Comparison of ENCODE assay signal across 8 cellular contexts in genomic region chr6:73134588-73134987, GRCh38.
DNase-seq lines count a peak whose midpoint lies in the region; ATAC-seq and TF ChIP-seq lines count a peak whose summit lies in the region.

No MANE protein-coding gene starts in this region.

- no peak overlapping the region for H3K27ac ChIP-seq in PC-9

- CTCF ChIA-PET in activated CD4-positive, alpha-beta T cell treated with anti-CD3 and anti-CD28 coated beads for 36 hours (lab: Charles Lee) = interaction anchor here (0.6 to 1.1 kb wide), 8 partner anchors 9 to 723 kb away, joined by 3 to 4 read pairs (median 3); no protein-coding TSS in a partner anchor
- CTCF ChIA-PET in PC-9 (lab: Charles Lee) = no interaction called here

- H3K4me1 ChIP-seq in PC-9 (replicated peaks; ENCODE audit: insufficient read depth) = no peaks in the 10 kb centered on the region; the same call in 1 of the 2 replicates

- H2AFZ ChIP-seq in PC-9 = no peak overlapping the region

- DNase-seq in activated CD4-positive, alpha-beta T cell treated with anti-CD3 and anti-CD28 coated beads for 36 hours = peak; percentile 63
- DNase-seq in activated CD4-positive, alpha-beta T cell treated with anti-CD3 and anti-CD28 coated beads for 1 hour = no peak
- DNase-seq in PC-9 (no peak), fibroblast of villous mesenchyme (ENCODE audit: low read depth) (peak; percentile 22), retina (no peak)
- peak; percentile 18 to 26 for DNase-seq in stimulated activated CD8-positive, alpha-beta memory T cell treated with anti-CD3 and anti-CD28 coated beads, Interleukin-15, amount 100 ng/mL, for 48 hours (ENCODE audit: low read depth in 2 of 2)

- H3K79me2 ChIP-seq in PC-9 (ENCODE audit: low read depth) = no peaks in the 10 kb centered on the region

- H3K9me3 ChIP-seq in PC-9 (ENCODE audit: insufficient read depth, low read depth) = no peaks in the 10 kb centered on the region

- no peaks in the 10 kb centered on the region for H3K9me2 ChIP-seq in PC-9 (ENCODE audit: insufficient read depth)

- no TSS peak for BruUV-seq in PC-9 (replicated peaks; lab: Mats Ljungman, UMichigan)

- H4K20me1 ChIP-seq in PC-9 (ENCODE audit: insufficient read depth) = no peaks in the 10 kb centered on the region

- H3K27me3 Mint-ChIP-seq in activated CD4-positive, alpha-beta T cell treated with anti-CD3 and anti-CD28 coated beads for 36 hours = peaks cover 4% of the 10 kb centered on the region

- no peak overlapping the region for H3K4me2 ChIP-seq in PC-9

- POLR2A ChIA-PET in activated CD4-positive, alpha-beta T cell treated with anti-CD3 and anti-CD28 coated beads for 36 hours (lab: Charles Lee) = no interaction called here
- POLR2A ChIA-PET in PC-9 (lab: Charles Lee; ENCODE audit: unreplicated experiment) = no interaction called here

- no peak for ATAC-seq in activated CD4-positive, alpha-beta T cell treated with anti-CD3 and anti-CD28 coated beads for 36 hours
- ATAC-seq in GM21526 (IDR thresholded peaks at IDR 0.05; ENCODE audit: low FRiP score, unreplicated experiment) = no peak
- ATAC-seq in HG03139 (IDR thresholded peaks at IDR 0.05; ENCODE audit: unreplicated experiment) = no peak

- H3K27ac Mint-ChIP-seq in activated CD4-positive, alpha-beta T cell treated with anti-CD3 and anti-CD28 coated beads for 36 hours = no peak overlapping the region

- H3K36me3 ChIP-seq in PC-9 (ENCODE audit: low read depth) = no peaks in the 10 kb centered on the region

- no peak overlapping the region for H3K4me3 ChIP-seq in PC-9
- H3K4me3 ChIP-seq in fibroblast of villous mesenchyme (ENCODE audit: low read depth, low read length) = no peak overlapping the region

- H3K27me3 ChIP-seq in PC-9 (ENCODE audit: insufficient read depth, low read depth) = no peaks in the 10 kb centered on the region

- no peaks in the 10 kb centered on the region for H3K9me3 Mint-ChIP-seq in activated CD4-positive, alpha-beta T cell treated with anti-CD3 and anti-CD28 coated beads for 36 hours (ENCODE audit: low read depth)

- H3K4me3 Mint-ChIP-seq in activated CD4-positive, alpha-beta T cell treated with anti-CD3 and anti-CD28 coated beads for 36 hours = no peak overlapping the region

- H3F3A ChIP-seq in PC-9 (ENCODE audit: insufficient read depth, low read depth) = no peaks in the 10 kb centered on the region

- peaks cover 3% of the 10 kb centered on the region for H3K36me3 Mint-ChIP-seq in activated CD4-positive, alpha-beta T cell treated with anti-CD3 and anti-CD28 coated beads for 36 hours (ENCODE audit: low read depth)

- TF ChIP-seq CTCF in PC-9 (conservative IDR thresholded peaks at IDR 0.05) (peak; percentile 43), fibroblast of villous mesenchyme (IDR thresholded peaks at IDR 0.05; ENCODE audit: insufficient read depth, low read depth, low read length) (peak; percentile 48)

- intact Hi-C loops in activated CD4-positive, alpha-beta T cell treated with anti-CD3 and anti-CD28 coated beads for 36 hours (cut with DNase I, micrococcal nuclease) = loop anchor here (5.0 to 10.0 kb wide), 3 partner anchors 190 to 612 kb away; no protein-coding TSS in a partner anchor
- intact Hi-C loops in PC-9 (cut with micrococcal nuclease; ENCODE audit: unreplicated experiment) = loop anchor here (5.0 kb wide), 1 partner anchor 182 kb away; no protein-coding TSS in a partner anchor

- peaks cover 3% of the 10 kb centered on the region for H3K4me1 Mint-ChIP-seq in activated CD4-positive, alpha-beta T cell treated with anti-CD3 and anti-CD28 coated beads for 36 hours

Comparison
In these comparisons a context has a peak if more than half of its experiments do, and no peak if none do; other contexts are left out.
1. DNase-seq: peak in activated CD4-positive, alpha-beta T cell treated with anti-CD3 and anti-CD28 coated beads for 36 hours (single experiment), fibroblast of villous mesenchyme (single experiment) and stimulated activated CD8-positive, alpha-beta memory T cell treated with anti-CD3 and anti-CD28 coated beads, Interleukin-15, amount 100 ng/mL, for 48 hours (2 of 2); none in activated CD4-positive, alpha-beta T cell treated with anti-CD3 and anti-CD28 coated beads for 1 hour (single experiment), PC-9 (0 of 2) and retina (single experiment).